ENCODE assay signal across 16 cellular contexts in the genomic region with DNA sequence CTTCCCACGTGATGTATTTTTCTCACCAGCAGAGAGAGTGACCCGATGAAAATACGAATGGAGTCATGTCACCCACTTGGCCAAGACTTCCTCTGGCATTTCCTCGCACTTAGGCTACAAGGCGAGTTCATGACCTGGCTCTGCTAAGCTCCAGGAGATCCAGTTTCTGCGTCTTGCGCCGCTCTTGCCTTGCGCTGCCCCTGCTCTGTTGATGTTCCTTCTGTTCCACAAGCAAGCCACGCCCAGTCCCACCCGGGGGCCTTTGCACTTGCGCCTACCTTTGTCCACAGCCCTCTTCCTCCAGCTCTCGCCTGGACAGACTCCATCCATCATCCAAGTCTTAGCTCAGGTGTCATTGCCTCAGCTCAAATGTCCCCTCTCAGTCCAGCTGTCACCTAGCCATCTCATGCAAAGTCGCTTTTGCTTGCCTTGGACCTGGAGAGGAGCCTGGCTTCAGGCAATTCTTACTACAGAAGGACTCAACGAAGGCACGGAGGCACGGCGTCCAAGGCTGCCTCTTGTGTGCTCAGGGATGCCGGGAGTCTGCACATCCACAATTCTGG.
"Had no signal": no experiment of that assay in that cellular context is flagged by ENCODE, and none has a peak within 500 bp of the region (broad histone marks: within the 10 kb centered on the region; RNA-seq: fewer than 3 reads in every experiment).

No MANE protein-coding gene starts in this region.

- FAIRE-seq: keratinocyte had no signal

- ATAC-seq: effector memory CD8-positive, alpha-beta T cell; left cardiac atrium; left ventricle myocardium superior; naive thymus-derived CD4-positive, alpha-beta T cell had no signal

- DNase-seq: cortex of kidney; effector memory CD8-positive, alpha-beta T cell; esophagus squamous epithelium; foreskin fibroblast; immature natural killer cell; left cardiac atrium; left ventricle myocardium superior; mesenchymal stem cell; naive thymus-derived CD4-positive, alpha-beta T cell; nephron progenitor cell; stimulated activated CD4-positive, alpha-beta T cell treated with anti-CD3 and anti-CD28 coated beads, Interleukin-2, amount 100 ng/mL, for 48 hours; stimulated activated naive CD4-positive, alpha-beta T cell treated with Interleukin-2 at 50 U/mL for 16 hours; thyroid gland; upper lobe of left lung; uterus had no signal
